ENCODE assay signal across 8 cellular contexts in genomic region chr7:30505174-30505697, GRCh38. TPM values are rescaled to one million over a fixed set of nuclear protein-coding genes. Genes with fewer than 3 reads are reported as not detected.
DNase-seq lines count a peak whose midpoint lies in the region; ATAC-seq and TF ChIP-seq lines count a peak whose summit lies in the region.

No MANE protein-coding gene starts in this region.

- CTCF ChIA-PET in CD4-positive, alpha-beta T cell (lab: Charles Lee): no interaction called here

- no peak for DNase-seq in CD4-positive, alpha-beta T cell
- no peak for DNase-seq in activated T-helper 1 cell treated with anti-CD3 and anti-CD28 coated beads, Interleukin-12 subunit alpha, Interleukin-12 subunit beta, Interleukin-2, Interleukin-4 antibody, amounts not matched to agents 30 ng/mL and 10 ng/mL and 1 ng/mL, durations not matched to agents 14 hours and 24 hours and 36 hours (ENCODE audit: low spot score)
- DNase-seq in immature natural killer cell (no peak), dedifferentiated amniotic fluid mesenchymal stem cell (ENCODE audit: extremely low spot score) (no peak)

- peaks cover 11% of the 10 kb centered on the region for H3K36me3 Mint-ChIP-seq in CD4-positive, alpha-beta T cell (ENCODE audit: low read depth)
- H3K36me3 Mint-ChIP-seq in activated T-helper 1 cell treated with anti-CD3 and anti-CD28 coated beads, Interleukin-12 subunit alpha, Interleukin-12 subunit beta, Interleukin-2, Interleukin-4 antibody, amounts not matched to agents 30 ng/mL and 10 ng/mL and 1 ng/mL, durations not matched to agents 14 hours and 24 hours and 36 hours (ENCODE audit: low read depth): peaks cover 22% of the 10 kb centered on the region
- no peaks in the 10 kb centered on the region for H3K36me3 Mint-ChIP-seq in immature natural killer cell

- intact Hi-C loops in CD4-positive, alpha-beta T cell (cut with DNase I, micrococcal nuclease): loop anchor here (2.0 to 5.0 kb wide), 5 partner anchors 26 to 478 kb away; partner anchors contain the start of genes FKBP14 (in 1 of the 2), GARS1 (in 1 of the 2), NOD1 (in 1 of the 2) and PLEKHA8 (in 1 of the 2)
- intact Hi-C loops in activated T-helper 1 cell treated with anti-CD3 and anti-CD28 coated beads, Interleukin-12 subunit alpha, Interleukin-12 subunit beta, Interleukin-2, Interleukin-4 antibody, amounts not matched to agents 30 ng/mL and 10 ng/mL and 1 ng/mL, durations not matched to agents 14 hours and 24 hours and 36 hours (cut with micrococcal nuclease): loop anchor here (1.0 to 10.0 kb wide), 5 partner anchors 156 to 1990 kb away; partner anchors contain the start of genes AVL9, LSM5, MINDY4 and MTURN

- ATAC-seq in CD4-positive, alpha-beta T cell (ENCODE audit: poor library complexity): no peak
- peak; percentile 18 for ATAC-seq in HG02759 (IDR thresholded peaks at IDR 0.05; ENCODE audit: unreplicated experiment)
- ATAC-seq in GM19324 (IDR thresholded peaks at IDR 0.05; ENCODE audit: low FRiP score, unreplicated experiment): no peak
- ATAC-seq in HG02938 (IDR thresholded peaks at IDR 0.05; ENCODE audit: unreplicated experiment): no peak

- H3K27me3 ChIP-seq in CD4-positive, alpha-beta T cell (ENCODE audit: control insufficient read depth, insufficient read depth, low read length): no peaks in the 10 kb centered on the region

- no peak for TF ChIP-seq CTCF in CD4-positive, alpha-beta T cell (IDR thresholded peaks at IDR 0.05)

- H3K27ac ChIP-seq in CD4-positive, alpha-beta T cell (ENCODE audit: low read depth, low read length): peak overlapping the region; percentile 57
- peak overlapping the region; percentile 66 for H3K27ac ChIP-seq in temporal lobe (ENCODE audit: low read depth, low read length)

- H3K27me3 Mint-ChIP-seq in CD4-positive, alpha-beta T cell: no peaks in the 10 kb centered on the region
- no peaks in the 10 kb centered on the region for H3K27me3 Mint-ChIP-seq in activated T-helper 1 cell treated with anti-CD3 and anti-CD28 coated beads, Interleukin-12 subunit alpha, Interleukin-12 subunit beta, Interleukin-2, Interleukin-4 antibody, amounts not matched to agents 30 ng/mL and 10 ng/mL and 1 ng/mL, durations not matched to agents 14 hours and 24 hours and 36 hours (ENCODE audit: insufficient read depth)
- peaks cover 4 to 8% (median 4%) of the 10 kb centered on the region in 3 donors for H3K27me3 Mint-ChIP-seq in immature natural killer cell (ENCODE audit: low read depth in 3 of 3)

- H3K9me3 ChIP-seq in CD4-positive, alpha-beta T cell (ENCODE audit: control insufficient read depth, low read length): no peaks in the 10 kb centered on the region

- POLR2A ChIA-PET in CD4-positive, alpha-beta T cell (lab: Charles Lee): interaction anchor here (4.1 kb wide), 1 partner anchor 26 kb away, joined by 19 read pairs; the partner anchor contains the start of gene NOD1

- no peaks in the 10 kb centered on the region for H3K9me3 Mint-ChIP-seq in CD4-positive, alpha-beta T cell
- H3K9me3 Mint-ChIP-seq in activated T-helper 1 cell treated with anti-CD3 and anti-CD28 coated beads, Interleukin-12 subunit alpha, Interleukin-12 subunit beta, Interleukin-2, Interleukin-4 antibody, amounts not matched to agents 30 ng/mL and 10 ng/mL and 1 ng/mL, durations not matched to agents 14 hours and 24 hours and 36 hours: peaks cover 4% of the 10 kb centered on the region
- H3K9me3 Mint-ChIP-seq in immature natural killer cell: no peaks in the 10 kb centered on the region

- H3K4me3 Mint-ChIP-seq in CD4-positive, alpha-beta T cell: peak overlapping the region; percentile 94
- H3K4me3 Mint-ChIP-seq in activated T-helper 1 cell treated with anti-CD3 and anti-CD28 coated beads, Interleukin-12 subunit alpha, Interleukin-12 subunit beta, Interleukin-2, Interleukin-4 antibody, amounts not matched to agents 30 ng/mL and 10 ng/mL and 1 ng/mL, durations not matched to agents 14 hours and 24 hours and 36 hours: peak overlapping the region; percentile 87
- H3K4me3 Mint-ChIP-seq in immature natural killer cell: peak overlapping the region; percentile 88 to 98 (median 93)

- peaks cover 29% of the 10 kb centered on the region for H3K4me1 Mint-ChIP-seq in CD4-positive, alpha-beta T cell (ENCODE audit: low read depth)
- H3K4me1 Mint-ChIP-seq in activated T-helper 1 cell treated with anti-CD3 and anti-CD28 coated beads, Interleukin-12 subunit alpha, Interleukin-12 subunit beta, Interleukin-2, Interleukin-4 antibody, amounts not matched to agents 30 ng/mL and 10 ng/mL and 1 ng/mL, durations not matched to agents 14 hours and 24 hours and 36 hours (ENCODE audit: low read depth): peaks cover 47% of the 10 kb centered on the region
- peaks cover 33 to 37% of the 10 kb centered on the region in 2 donors for H3K4me1 Mint-ChIP-seq in immature natural killer cell

- H3K27ac Mint-ChIP-seq in CD4-positive, alpha-beta T cell: peak overlapping the region; percentile 74
- H3K27ac Mint-ChIP-seq in activated T-helper 1 cell treated with anti-CD3 and anti-CD28 coated beads, Interleukin-12 subunit alpha, Interleukin-12 subunit beta, Interleukin-2, Interleukin-4 antibody, amounts not matched to agents 30 ng/mL and 10 ng/mL and 1 ng/mL, durations not matched to agents 14 hours and 24 hours and 36 hours: peak overlapping the region; percentile 89
- peak overlapping the region; percentile 83 to 96 (median 90) for H3K27ac Mint-ChIP-seq in immature natural killer cell

RNA-seq across cellular contexts. Expression of gene GGCT, which starts 0.6 kb away (rescaled TPM):
- 1 to 10 TPM; 6.3 to 6.6 TPM for total RNA-seq in CD4-positive, alpha-beta T cell
- total RNA-seq in activated T-helper 1 cell treated with anti-CD3 and anti-CD28 coated beads, Interleukin-12 subunit alpha, Interleukin-12 subunit beta, Interleukin-2, Interleukin-4 antibody, amounts not matched to agents 30 ng/mL and 10 ng/mL and 1 ng/mL, durations not matched to agents 14 hours and 24 hours and 36 hours: 75.4 and 79.0 TPM in 2 replicates
- polyA plus RNA-seq in immature natural killer cell: 10 to 100 TPM; 20.3 to 27.2 (median 25.3) TPM
- 20.2 TPM for total RNA-seq in temporal lobe

RNA-seq across cellular contexts. Expression of gene NOD1, which starts 26.7 kb away (rescaled TPM):
- total RNA-seq in CD4-positive, alpha-beta T cell: 10 to 100 TPM; 11.6 to 12.6 TPM
- 9.1 and 13.1 TPM in 2 replicates for total RNA-seq in activated T-helper 1 cell treated with anti-CD3 and anti-CD28 coated beads, Interleukin-12 subunit alpha, Interleukin-12 subunit beta, Interleukin-2, Interleukin-4 antibody, amounts not matched to agents 30 ng/mL and 10 ng/mL and 1 ng/mL, durations not matched to agents 14 hours and 24 hours and 36 hours
- polyA plus RNA-seq in immature natural killer cell: 1 to 10 TPM; 5.7 to 9.9 (median 7.4) TPM
- 2.0 TPM for total RNA-seq in temporal lobe
